Comparison of ENCODE assay signal across 26 cellular contexts in the genomic region with DNA sequence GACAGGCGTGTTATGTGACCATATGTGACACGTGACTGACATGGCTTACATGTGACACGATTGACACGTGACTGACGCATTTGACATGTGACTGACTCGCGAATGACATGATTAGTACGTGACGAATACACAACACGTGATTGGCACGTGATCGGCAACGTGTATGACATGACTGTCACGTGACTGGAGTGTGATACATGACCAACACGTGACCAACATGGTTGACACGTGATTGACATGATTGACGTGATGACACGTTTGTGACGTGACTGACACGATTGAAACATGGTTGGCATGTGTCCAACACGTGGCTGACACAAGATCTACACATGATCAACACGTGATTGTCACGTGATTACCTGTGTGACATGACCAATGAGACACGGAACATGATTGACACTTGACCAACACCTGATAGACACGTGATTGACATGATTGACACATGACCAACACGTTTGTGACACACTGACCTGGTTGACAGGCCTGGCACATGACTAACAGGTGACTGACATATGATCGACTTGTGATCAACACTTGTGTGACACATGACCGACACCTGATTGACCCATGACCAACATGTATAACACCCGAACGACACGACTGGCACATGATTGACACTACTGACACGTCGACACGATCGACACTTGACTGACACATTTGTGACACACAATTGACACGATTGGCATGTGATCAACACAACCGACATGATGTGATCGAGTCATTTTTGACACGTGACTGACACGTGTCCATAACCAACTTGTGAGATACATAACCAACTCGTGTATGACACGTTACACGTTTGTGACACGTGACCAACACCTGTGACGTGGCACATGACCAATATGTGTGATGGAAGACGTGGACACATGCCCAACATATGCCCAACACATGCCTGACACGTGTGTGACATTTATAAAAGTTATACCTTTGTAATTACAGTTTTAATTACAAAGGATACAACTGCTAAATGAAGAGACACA. TPM values are rescaled to one million over a fixed set of nuclear protein-coding genes. Genes with fewer than 3 reads are reported as not detected.
DNase-seq lines count a peak whose midpoint lies in the region; ATAC-seq, FAIRE-seq and TF ChIP-seq lines count a peak whose summit lies in the region.
"Had no signal": no experiment of that assay in that cellular context is flagged by ENCODE, and none has a peak within 500 bp of the region (broad histone marks: within the 10 kb centered on the region; RNA-seq: fewer than 3 reads in every experiment).

No MANE protein-coding gene starts in this region.

- BruUV-seq in IMR-90 (replicated peaks; lab: Mats Ljungman, UMichigan) = no TSS peak

- H3K9ac ChIP-seq in IMR-90 (ENCODE audit: low read depth, low read length) (no peak overlapping the region), H1 (replicated peaks in 1 of 4; ENCODE audit: extremely low read depth in 1 of 4, low read depth in 3 of 4, low read length in 3 of 4) (no peak overlapping the region), neuronal stem cell (ENCODE audit: low read depth, low read length, poor library complexity) (peak overlapping the region; percentile 18)
- H3K9ac ChIP-seq: parathyroid adenoma had no signal

- no peaks in the 10 kb centered on the region for H3K27me3 ChIP-seq in IMR-90 (ENCODE audit: control insufficient read depth, insufficient read depth, low read length)
- H3K27me3 ChIP-seq in H1 (replicated peaks in 1 of 4; ENCODE audit: control insufficient read depth in 3 of 4, extremely low read depth in 1 of 4, insufficient read depth in 3 of 4, low read length in 3 of 4) = no peaks in the 10 kb centered on the region
- H3K27me3 ChIP-seq in neuronal stem cell (ENCODE audit: control insufficient read depth in 3 of 3, insufficient read depth in 3 of 3, low read depth in 1 of 3, low read length in 3 of 3) = no peaks in the 10 kb centered on the region
- no peaks in the 10 kb centered on the region for H3K27me3 ChIP-seq in CD4-positive, alpha-beta T cell (ENCODE audit: control insufficient read depth, insufficient read depth, low read length)
- H3K27me3 ChIP-seq: right atrium auricular region had no signal

- H3K27ac Mint-ChIP-seq in CD4-positive, alpha-beta T cell = no peak overlapping the region
- H3K27ac Mint-ChIP-seq: activated CD4-positive, alpha-beta memory T cell treated with anti-CD3 and anti-CD28 coated beads for 36 hours; activated T-helper 1 cell treated with anti-CD3 and anti-CD28 coated beads, Interleukin-12 subunit alpha, Interleukin-12 subunit beta, Interleukin-2, Interleukin-4 antibody, amounts not matched to agents 30 ng/mL and 10 ng/mL and 1 ng/mL, durations not matched to agents 14 hours and 24 hours and 36 hours; natural killer cell treated with Interleukin-12 subunit alpha and Interleukin-12 subunit beta and Interleukin-15 and Interleukin-18, amount 100 ng/mL, for 72 hours; stimulated activated naive CD8-positive, alpha-beta T cell treated with anti-CD3 and anti-CD28 coated beads, Interleukin-15, Interleukin-2, amounts not matched to agents 100 ng/mL and 50 ng/mL, for 24 hours had no signal

- H3K4ac ChIP-seq in IMR-90 (ENCODE audit: low read depth, low read length) (no peak overlapping the region), H1 (replicated peaks; ENCODE audit: insufficient read length, low read depth, low read length) (no peak overlapping the region), neuronal stem cell (ENCODE audit: low read length) (no peak overlapping the region)

- no peak for TF ChIP-seq POLR2A in IMR-90 (IDR thresholded peaks at IDR 0.05; ENCODE audit: low read depth, low read length)
- no peak for TF ChIP-seq POLR2A in H1 (IDR thresholded peaks at IDR 0.05; ENCODE audit: control extremely low read depth in 1 of 2, low read depth in 2 of 2, low read length in 2 of 2)

- H2AFZ ChIP-seq in IMR-90 (replicated peaks; ENCODE audit: low read length, poor library complexity) = no peak overlapping the region
- no peak overlapping the region for H2AFZ ChIP-seq in H1 (ENCODE audit: low read length)
- no peak overlapping the region for H2AFZ ChIP-seq in neuronal stem cell (ENCODE audit: low read length)
- H2AFZ ChIP-seq: parathyroid adenoma had no signal

- no peaks in the 10 kb centered on the region for H3K23me2 ChIP-seq in H1 (ENCODE audit: low read depth, low read length)

- no peak for ATAC-seq in IMR-90 (ENCODE audit: low read depth)
- ATAC-seq in CD4-positive, alpha-beta T cell (ENCODE audit: poor library complexity) = no peak
- ATAC-seq: natural killer cell treated with Interleukin-12 subunit alpha and Interleukin-12 subunit beta and Interleukin-15 and Interleukin-18, amount 100 ng/mL, for 72 hours; Right ventricle myocardium inferior had no signal

- no peak overlapping the region for H3K14ac ChIP-seq in IMR-90 (replicated peaks; ENCODE audit: low read depth, low read length)
- no peak overlapping the region for H3K14ac ChIP-seq in H1 (ENCODE audit: insufficient read length)
- H3K14ac ChIP-seq in neuronal stem cell (ENCODE audit: low read length) = no peak overlapping the region

- in situ Hi-C loops in IMR-90 (cut with MboI; ENCODE audit: low sequenced_read_pairs) = no loop called here

- H3K79me2 ChIP-seq in H1 (ENCODE audit: control insufficient read depth in 1 of 2, insufficient read depth in 2 of 2, low read length in 2 of 2) = no peaks in the 10 kb centered on the region; a peak in 1 of 4 replicates
- H3K79me2 ChIP-seq: parathyroid adenoma had no signal

- H3K4me3 Mint-ChIP-seq in CD4-positive, alpha-beta T cell = no peak overlapping the region
- H3K4me3 Mint-ChIP-seq: activated CD4-positive, alpha-beta memory T cell treated with anti-CD3 and anti-CD28 coated beads for 36 hours; activated T-helper 1 cell treated with anti-CD3 and anti-CD28 coated beads, Interleukin-12 subunit alpha, Interleukin-12 subunit beta, Interleukin-2, Interleukin-4 antibody, amounts not matched to agents 30 ng/mL and 10 ng/mL and 1 ng/mL, durations not matched to agents 14 hours and 24 hours and 36 hours; natural killer cell treated with Interleukin-12 subunit alpha and Interleukin-12 subunit beta and Interleukin-15 and Interleukin-18, amount 100 ng/mL, for 72 hours; stimulated activated naive CD8-positive, alpha-beta T cell treated with anti-CD3 and anti-CD28 coated beads, Interleukin-15, Interleukin-2, amounts not matched to agents 100 ng/mL and 50 ng/mL, for 24 hours had no signal

- peaks cover 3% of the 10 kb centered on the region; the same call in 1 of the 2 replicates for H3K9me1 ChIP-seq in IMR-90 (ENCODE audit: insufficient read depth, low read length)

- H4K8ac ChIP-seq in IMR-90 (ENCODE audit: low read depth in 2 of 2, low read length in 2 of 2) = no peak overlapping the region
- no peak overlapping the region for H4K8ac ChIP-seq in H1 (ENCODE audit: extremely low read depth, insufficient read depth, low read length)
- no peak overlapping the region for H4K8ac ChIP-seq in neuronal stem cell (ENCODE audit: low read depth, low read length)

- TF ChIP-seq EP300 in H1 (IDR thresholded peaks at IDR 0.05; ENCODE audit: borderline replicate concordance in 1 of 2, low read depth in 2 of 2, low read length in 2 of 2) = no peak

- H2BK5ac ChIP-seq in IMR-90 (ENCODE audit: low read depth, low read length, poor library complexity, severe bottlenecking) (no peak overlapping the region), H1 (ENCODE audit: low read depth, low read length) (no peak overlapping the region), neuronal stem cell (ENCODE audit: low read length) (no peak overlapping the region)

- H3K56ac ChIP-seq in IMR-90 (ENCODE audit: extremely low read depth, insufficient read depth, low read length) = no peak overlapping the region
- no peak overlapping the region for H3K56ac ChIP-seq in H1 (replicated peaks; ENCODE audit: insufficient read length, low read depth, low read length)

- no peak overlapping the region for H4K91ac ChIP-seq in IMR-90 (ENCODE audit: insufficient read depth, low read depth, low read length)
- no peak overlapping the region for H4K91ac ChIP-seq in H1 (replicated peaks; ENCODE audit: insufficient read length, low read length)
- no peak overlapping the region for H4K91ac ChIP-seq in neuronal stem cell (ENCODE audit: low read depth, low read length, poor library complexity)

- FAIRE-seq in H1 (lab: Jason Lieb, UNC) = no peak
- FAIRE-seq: endometrium had no signal

- H3K36me3 Mint-ChIP-seq in CD4-positive, alpha-beta T cell (ENCODE audit: low read depth) = peaks cover 17% of the 10 kb centered on the region

- CTCF ChIA-PET in IMR-90 (lab: Yijun Ruan, JAX) (no interaction called here), H1 (lab: Charles Lee; ENCODE audit: partially characterized antibody) (no interaction called here)
- CTCF ChIA-PET in CD4-positive, alpha-beta T cell (lab: Charles Lee) = no interaction called here

- H3K27ac ChIP-seq in IMR-90 (ENCODE audit: insufficient read depth, low read length) (no peak overlapping the region), H1 (ENCODE audit: low read depth, low read length) (no peak overlapping the region), neuronal stem cell (replicated peaks; ENCODE audit: low read length) (no peak overlapping the region)
- no peak overlapping the region for H3K27ac ChIP-seq in CD4-positive, alpha-beta T cell (ENCODE audit: low read depth, low read length)
- H3K27ac ChIP-seq: HL-60, parathyroid adenoma, right atrium auricular region had no signal

- DNase-seq in ELR (ENCODE audit: low read depth) (peak; percentile 10), IMR-90 (peak; percentile 2), H1 (ENCODE audit: low read depth in 1 of 2, low spot score in 2 of 2) (no peak), neuronal stem cell (ENCODE audit: low spot score) (no peak), NCI-H2196 (lab: John Stamatoyannopoulos, UW; ENCODE audit: unreplicated experiment) (no peak), NCI-H2227 (lab: John Stamatoyannopoulos, UW; ENCODE audit: unreplicated experiment) (no peak), NCI-H128 (lab: John Stamatoyannopoulos, UW; ENCODE audit: unreplicated experiment) (no peak)
- DNase-seq in CD4-positive, alpha-beta T cell = no peak
- DNase-seq: activated CD4-positive, alpha-beta memory T cell treated with anti-CD3 and anti-CD28 coated beads for 36 hours; activated CD4-positive, CD25-positive, alpha-beta regulatory T cell treated with anti-CD3 and anti-CD28 coated beads, Interleukin-2, amount 50 U/mL, for 72 hours; activated CD8-positive, alpha-beta memory T cell treated with anti-CD3 and anti-CD28 coated beads, Interleukin-2, amount 50 U/mL, for 4 hours; activated naive CD4-positive, alpha-beta T cell treated with Interleukin-2 at 50 U/mL for 16 hours; GDM1; mammary epithelial cell; NCI-H1436 treated with DMSO at 0.1 percent for 48 hours; NCI-H748 treated with DMSO at 0.1 percent for 48 hours; stimulated activated CD4-positive, alpha-beta T cell treated with anti-CD3 and anti-CD28 coated beads, Interleukin-1b, Interleukin-23, amount 100 ng/mL, for 48 hours; T-helper 2 cell had no signal

- H3K18ac ChIP-seq in IMR-90 (ENCODE audit: low read depth, low read length) (no peak overlapping the region), H1 (ENCODE audit: extremely low read depth, low read length) (no peak overlapping the region), neuronal stem cell (ENCODE audit: low read length) (no peak overlapping the region)

- H3K23ac ChIP-seq in IMR-90 (ENCODE audit: low read depth, low read length) (no peak overlapping the region), H1 (ENCODE audit: insufficient read length) (no peak overlapping the region), neuronal stem cell (ENCODE audit: low read depth, low read length, poor library complexity) (peak overlapping the region; percentile 6)

- no peak overlapping the region for H4K5ac ChIP-seq in IMR-90 (ENCODE audit: low read depth, low read length)
- no peak overlapping the region for H4K5ac ChIP-seq in H1 (ENCODE audit: insufficient read length, low read depth, low read length)

- peaks cover 25% of the 10 kb centered on the region for H3K9me3 Mint-ChIP-seq in CD4-positive, alpha-beta T cell

- peak overlapping the region; percentile 44 for H2AK9ac ChIP-seq in IMR-90 (replicated peaks; ENCODE audit: low read depth, low read length, poor library complexity)

- H2BK15ac ChIP-seq in IMR-90 (ENCODE audit: low read depth, low read length) (no peak overlapping the region), H1 (ENCODE audit: low read length) (no peak overlapping the region), neuronal stem cell (ENCODE audit: low read length) (no peak overlapping the region)

- H4K20me1 ChIP-seq in IMR-90 (ENCODE audit: insufficient read depth, low read length) (0 out of 2 replicates have a peak, but pooled peaks cover 6% of the 10 kb centered on the region), H1 (replicated peaks in 1 of 2; ENCODE audit: control insufficient read depth in 1 of 2, insufficient read depth in 2 of 2, low read length in 2 of 2) (no peaks in the 10 kb centered on the region)

- no peaks in the 10 kb centered on the region; a peak in 1 of 4 replicates for H3K79me1 ChIP-seq in IMR-90 (ENCODE audit: low read depth in 1 of 2, low read length in 2 of 2)
- no peaks in the 10 kb centered on the region for H3K79me1 ChIP-seq in H1 (ENCODE audit: low read depth, low read length)
- no peaks in the 10 kb centered on the region for H3K79me1 ChIP-seq in neuronal stem cell (ENCODE audit: low read depth, low read length)

- no peaks in the 10 kb centered on the region for H3K27me3 Mint-ChIP-seq in CD4-positive, alpha-beta T cell
- H3K27me3 Mint-ChIP-seq: activated CD4-positive, alpha-beta memory T cell treated with anti-CD3 and anti-CD28 coated beads for 36 hours; natural killer cell treated with Interleukin-12 subunit alpha and Interleukin-12 subunit beta and Interleukin-15 and Interleukin-18, amount 100 ng/mL, for 72 hours; stimulated activated naive CD8-positive, alpha-beta T cell treated with anti-CD3 and anti-CD28 coated beads, Interleukin-15, Interleukin-2, amounts not matched to agents 100 ng/mL and 50 ng/mL, for 24 hours had no signal

- dilution Hi-C loops in IMR-90 (cut with HindIII; ENCODE audit: low sequenced_read_pairs, unreplicated experiment) = no loop called here

- H3K9me3 ChIP-seq in IMR-90 (ENCODE audit: control insufficient read depth, insufficient read depth, low read length) (peaks cover 22% of the 10 kb centered on the region), H1 (ENCODE audit: insufficient read depth in 2 of 2, low read depth in 1 of 2, low read length in 1 of 2) (peaks cover 45 to 46% of the 10 kb centered on the region in 2 experiments), neuronal stem cell (replicated peaks in 1 of 2; ENCODE audit: control insufficient read depth in 2 of 2, insufficient read depth in 1 of 2, low read depth in 1 of 2, low read length in 2 of 2) (peaks cover 26 to 40% of the 10 kb centered on the region in 2 donors)
- peaks cover 9% of the 10 kb centered on the region for H3K9me3 ChIP-seq in CD4-positive, alpha-beta T cell (ENCODE audit: control insufficient read depth, low read length)

- no peak overlapping the region for H2AK5ac ChIP-seq in IMR-90 (ENCODE audit: low read depth, low read length)
- no peak overlapping the region; the same call in 1 of the 2 replicates for H2AK5ac ChIP-seq in H1 (ENCODE audit: low read depth, low read length)
- no peak overlapping the region for H2AK5ac ChIP-seq in neuronal stem cell (ENCODE audit: low read depth, low read length)

- TF ChIP-seq RAD21 in IMR-90 (IDR thresholded peaks at IDR 0.05; ENCODE audit: low read length) = no peak
- TF ChIP-seq RAD21 in H1 (IDR thresholded peaks at IDR 0.05 in 1 of 2, conservative IDR thresholded peaks at IDR 0.05 in 1 of 2; ENCODE audit: low read depth in 2 of 2, low read length in 2 of 2) = no peak

- POLR2A ChIA-PET in IMR-90 (lab: Charles Lee; ENCODE audit: unreplicated experiment) (no interaction called here), H1 (lab: Charles Lee; ENCODE audit: partially characterized antibody) (no interaction called here)
- POLR2A ChIA-PET in CD4-positive, alpha-beta T cell (lab: Charles Lee) = no interaction called here

- no peak overlapping the region for H3K4me3 ChIP-seq in IMR-90 (ENCODE audit: insufficient read depth, low read depth, low read length)
- peak overlapping the region in 1 of 4 experiments; percentile 2; a peak in 1 of 8 replicates for H3K4me3 ChIP-seq in H1 (ENCODE audit: extremely low read depth in 1 of 4, insufficient read depth in 2 of 4, low read depth in 3 of 4, low read length in 4 of 4)
- H3K4me3 ChIP-seq in neuronal stem cell (ENCODE audit: low read length in 2 of 2) = peak overlapping the region in 1 of 2 donors; percentile 22
- H3K4me3 ChIP-seq: right atrium auricular region had no signal

- H2BK12ac ChIP-seq in H1 (ENCODE audit: low read depth, low read length) (no peak overlapping the region), neuronal stem cell (ENCODE audit: low read length) (no peak overlapping the region)

- intact Hi-C loops in IMR-90 (cut with micrococcal nuclease) = no loop called here
- intact Hi-C loops in CD4-positive, alpha-beta T cell (cut with DNase I, micrococcal nuclease) = no loop called here

- no peak overlapping the region for H2BK20ac ChIP-seq in IMR-90 (ENCODE audit: low read depth, low read length)
- H2BK20ac ChIP-seq in H1 (ENCODE audit: low read length) = no peak overlapping the region

- H3K4me1 Mint-ChIP-seq in CD4-positive, alpha-beta T cell (ENCODE audit: low read depth) = no peaks in the 10 kb centered on the region

- no peaks in the 10 kb centered on the region for H3K4me1 ChIP-seq in IMR-90 (ENCODE audit: control insufficient read depth, insufficient read depth, low read length)
- H3K4me1 ChIP-seq in H1 (replicated peaks in 1 of 4; ENCODE audit: control insufficient read depth in 3 of 4, insufficient read depth in 4 of 4, low read length in 3 of 4) = no peaks in the 10 kb centered on the region
- no peaks in the 10 kb centered on the region for H3K4me1 ChIP-seq in neuronal stem cell (ENCODE audit: control insufficient read depth in 2 of 2, insufficient read depth in 1 of 2, low read depth in 1 of 2, low read length in 2 of 2)
- H3K4me1 ChIP-seq: parathyroid adenoma, right atrium auricular region had no signal

- no peak overlapping the region for H2BK120ac ChIP-seq in IMR-90 (ENCODE audit: low read depth, low read length)
- no peak overlapping the region for H2BK120ac ChIP-seq in H1 (replicated peaks; ENCODE audit: low read depth, low read length)
- no peak overlapping the region for H2BK120ac ChIP-seq in neuronal stem cell (ENCODE audit: low read depth, low read length)

- WGBS in IMR-90 (ENCODE audit: extremely low coverage in 2 of 2, insufficient read length in 1 of 2), 2 experiments = 92% methylated on average over 42 of the region's 47 CpGs; no CpG with 5 or more reads in 1 of the 2 experiments
- 93% methylated on average over 47 of the region's 47 CpGs; no CpG with 5 or more reads in 1 of the 2 experiments for WGBS in H1 (ENCODE audit: extremely low coverage in 1 of 2, insufficient coverage in 1 of 2, insufficient read length in 1 of 2, insufficient replicate concordance in 2 of 2, low coverage in 1 of 2, low lambda C conversion rate in 2 of 2, missing lambda C conversion rate in 1 of 2), 2 experiments
- no CpG with 5 or more reads among the region's 47 CpGs for WGBS in neuronal stem cell (ENCODE audit: extremely low coverage in 2 of 2, insufficient read length in 2 of 2, insufficient replicate concordance in 1 of 2), 2 donors

- TF ChIP-seq CTCF in IMR-90 (conservative IDR thresholded peaks at IDR 0.05; ENCODE audit: low read depth, low read length) = no peak
- no peak for TF ChIP-seq CTCF in H1 (IDR thresholded peaks at IDR 0.05; ENCODE audit: control extremely low read depth in 1 of 3, insufficient read depth in 1 of 3, low read depth in 1 of 3, low read length in 3 of 3)
- TF ChIP-seq CTCF in CD4-positive, alpha-beta T cell (IDR thresholded peaks at IDR 0.05) = no peak

- no peaks in the 10 kb centered on the region for H3K36me3 ChIP-seq in IMR-90 (ENCODE audit: control insufficient read depth, insufficient read depth, low read length)
- peaks cover 0 to 35% (median 9%) of the 10 kb centered on the region in 4 experiments; a peak in 3 of 8 replicates for H3K36me3 ChIP-seq in H1 (ENCODE audit: control insufficient read depth in 2 of 4, insufficient read depth in 4 of 4, low read length in 3 of 4)
- peaks cover 0 to 31% of the 10 kb centered on the region in 2 donors for H3K36me3 ChIP-seq in neuronal stem cell (replicated peaks in 1 of 2; ENCODE audit: control insufficient read depth in 2 of 2, insufficient read depth in 2 of 2, low read length in 2 of 2)
- H3K36me3 ChIP-seq: right atrium auricular region had no signal

- H3K4me2 ChIP-seq in IMR-90 (ENCODE audit: low read depth, low read length) = no peak overlapping the region
- H3K4me2 ChIP-seq in H1 (ENCODE audit: insufficient read depth in 1 of 2, low read depth in 2 of 2, low read length in 2 of 2) = no peak overlapping the region
- no peak overlapping the region for H3K4me2 ChIP-seq in neuronal stem cell (ENCODE audit: insufficient read depth, low read length, poor library complexity, severe bottlenecking)

RNA-seq across cellular contexts. Expression of a gene that starts 21.1 kb away (rescaled TPM):
- 1.3 and 2.5 TPM in 2 replicates for total RNA-seq in IMR-90 (2012; rRNA removed)
- 0.47 and 0.67 TPM in 2 replicates for polyA plus RNA-seq in IMR-90 (2012; rRNA removed)
- polyA plus RNA-seq in IMR-90 (2012; cell fraction: cytosol; rRNA removed) = 0.14 and 0.24 TPM in 2 replicates
- polyA plus RNA-seq in IMR-90 (2012; cell fraction: nucleus; rRNA removed; ENCODE audit: low replicate concordance) = 0.07 and 0.71 TPM in 2 replicates
- total RNA-seq in H1 (2021; fragmentation: NEBNext Ultra II Directional; extraction: Animal tissue kit (Norgen Biotek cat#: 25700)) = 0.39 and 0.71 TPM in 2 replicates
- polyA plus RNA-seq in H1 (2011; rRNA removed) = 0.20 and 0.23 TPM in 2 replicates
- polyA plus RNA-seq in H1 (2011; cell fraction: cytosol; rRNA removed) = 0.16 TPM
- 0.10 TPM for polyA plus RNA-seq in H1 (2011; cell fraction: nucleus; rRNA removed)
- polyA plus RNA-seq in H1 (2012, experiment 1 of 2) = 0.23 to 0.35 TPM (median 0.25 TPM) in 4 replicates
- polyA plus RNA-seq in H1 (2012, experiment 2 of 2) = 0.09 TPM
- 0.28 TPM for polyA plus RNA-seq in H1 (2013, experiment 1 of 2)
- polyA plus RNA-seq in H1 (2013, experiment 2 of 2) = 0.35 TPM
- polyA minus RNA-seq in H1 (2011; rRNA and poly(A)+ RNA removed) = 0.16 and 0.76 TPM in 2 replicates
- not detected for polyA minus RNA-seq in H1 (2011; cell fraction: cytosol; rRNA and poly(A)+ RNA removed)
- 3.3 TPM for polyA minus RNA-seq in H1 (2011; cell fraction: nucleus; rRNA and poly(A)+ RNA removed)
- 0.53 TPM for polyA plus RNA-seq in neuronal stem cell (2013, experiment 1 of 2)
- polyA plus RNA-seq in neuronal stem cell (2013, experiment 2 of 2) = 0.55 TPM
- total RNA-seq in CD4-positive, alpha-beta T cell = 1 to 10 TPM; 1.0 to 1.1 TPM

Comparison
In these comparisons a context has a peak if more than half of its experiments do, and no peak if none do; other contexts are left out.
1. DNase-seq: peak in ELR (single experiment) and IMR-90 (single experiment); none in H1 (0 of 2), neuronal stem cell (single experiment), NCI-H2196 (single experiment), NCI-H2227 (single experiment), NCI-H128 (single experiment) and CD4-positive, alpha-beta T cell (0 of 10).